17 cellular contexts compared by ENCODE assay signal in genomic region chr2:235324324-235324723, GRCh38.
DNase-seq lines count a peak whose midpoint lies in the region; ATAC-seq and TF ChIP-seq lines count a peak whose summit lies in the region.
"Had no signal": no experiment of that assay in that cellular context is flagged by ENCODE, and none has a peak within 500 bp of the region (broad histone marks: within the 10 kb centered on the region; RNA-seq: fewer than 3 reads in every experiment).

No MANE protein-coding gene starts in this region.

- H3K9ac ChIP-seq in HCT116 (ENCODE audit: low read length) (no peak overlapping the region), mesendoderm (ENCODE audit: low read length) (no peak overlapping the region), trophoblast cell (ENCODE audit: low read length) (no peak overlapping the region)

- TF ChIP-seq RAD21 in HCT116 (IDR thresholded peaks at IDR 0.05; ENCODE audit: low read depth): no peak

- DNase-seq in HCT116 (ENCODE audit: low read depth, low spot score) (no peak), amniotic epithelial cell (ENCODE audit: low read depth) (peak; percentile 21), mesendoderm (peak; percentile 42), trophoblast cell (no peak), NCI-H2196 treated with DMSO at 0.1 percent for 48 hours (lab: John Stamatoyannopoulos, UW; ENCODE audit: unreplicated experiment) (no peak), DMS 273 (lab: John Stamatoyannopoulos, UW; ENCODE audit: unreplicated experiment) (no peak), NCI-H187 (lab: John Stamatoyannopoulos, UW) (no peak)
- DNase-seq: AML-193, DND-41, GF-D8, Karpas-422, NCI-H1436, NCI-H2081, NCI-H226 had no signal

- TF ChIP-seq CTCF in HCT116 (IDR thresholded peaks at IDR 0.05 in 2 of 3, conservative IDR thresholded peaks at IDR 0.05 in 1 of 3; ENCODE audit: borderline replicate concordance in 1 of 3, insufficient read depth in 1 of 3, low read depth in 2 of 3, low read length in 2 of 3): no peak

- H4K12ac ChIP-seq in trophoblast cell (ENCODE audit: low read depth, low read length): no peak overlapping the region

- H3K27ac ChIP-seq in HCT116 (ENCODE audit: low read depth, low read length) (no peak overlapping the region), mesendoderm (ENCODE audit: low read depth, low read length) (no peak overlapping the region), trophoblast cell (ENCODE audit: low read depth, low read length) (no peak overlapping the region)
- H3K27ac ChIP-seq: RWPE1 had no signal

- H3K27me3 ChIP-seq in HCT116 (ENCODE audit: insufficient read depth, low read length) (no peaks in the 10 kb centered on the region), mesendoderm (ENCODE audit: insufficient read depth, low read length, poor library complexity) (no peaks in the 10 kb centered on the region), trophoblast cell (ENCODE audit: insufficient read depth, low read length) (no peaks in the 10 kb centered on the region)

- H3K79me2 ChIP-seq in HCT116 (ENCODE audit: insufficient read depth, low read length) (no peaks in the 10 kb centered on the region), mesendoderm (ENCODE audit: control insufficient read depth, insufficient read depth, low read length) (no peaks in the 10 kb centered on the region), trophoblast cell (ENCODE audit: control insufficient read depth, insufficient read depth, low read length, poor library complexity) (no peaks in the 10 kb centered on the region)

- no peak overlapping the region for H4K91ac ChIP-seq in trophoblast cell (ENCODE audit: low read depth, low read length)

- H3K4ac ChIP-seq in mesendoderm (ENCODE audit: low read depth, low read length) (no peak overlapping the region), trophoblast cell (ENCODE audit: low read depth, low read length) (no peak overlapping the region)

- H2BK15ac ChIP-seq in mesendoderm (replicated peaks; ENCODE audit: low read depth): no peak overlapping the region

- intact Hi-C loops in HCT116 (cut with micrococcal nuclease): no loop called here

- H3K18ac ChIP-seq in mesendoderm (ENCODE audit: low read length) (no peak overlapping the region), trophoblast cell (ENCODE audit: low read length) (no peak overlapping the region)

- RAD21 ChIA-PET in HCT116 (lab: Charles Lee; ENCODE audit: low non-redundant PET in 1 of 2, low total read pairs in 2 of 2, uncharacterized antibody in 2 of 2, unreplicated experiment in 2 of 2): no interaction called here

- H3K56ac ChIP-seq in mesendoderm (ENCODE audit: low read length): no peak overlapping the region

- H3K4me2 ChIP-seq in HCT116 (ENCODE audit: low read length) (peak overlapping the region; percentile 65; the same call in 1 of the 2 replicates), mesendoderm (ENCODE audit: low read length) (no peak overlapping the region), trophoblast cell (ENCODE audit: low read length) (no peak overlapping the region)

- no peak overlapping the region for H3K23ac ChIP-seq in mesendoderm (ENCODE audit: low read length)
- H3K23ac ChIP-seq in trophoblast cell (ENCODE audit: low read length): no peak overlapping the region

- H3K9me3 ChIP-seq in HCT116 (ENCODE audit: control insufficient read depth in 1 of 2, insufficient read depth in 1 of 2, low read depth in 1 of 2, low read length in 2 of 2) (no peaks in the 10 kb centered on the region), trophoblast cell (ENCODE audit: insufficient read depth, low read depth, low read length) (peaks cover 2% of the 10 kb centered on the region)
- H3K9me3 ChIP-seq: Caco-2 had no signal

- peak overlapping the region; percentile 15 for H2BK12ac ChIP-seq in trophoblast cell (ENCODE audit: low read length)

- H3K4me3 ChIP-seq in HCT116 (replicated peaks in 1 of 2; ENCODE audit: low read depth in 1 of 2, low read length in 2 of 2) (no peak overlapping the region), mesendoderm (ENCODE audit: low read length) (no peak overlapping the region), trophoblast cell (ENCODE audit: low read depth, low read length) (no peak overlapping the region)

- H3K4me1 ChIP-seq in HCT116 (ENCODE audit: control insufficient read depth in 1 of 2, insufficient read depth in 2 of 2, low read length in 2 of 2): peaks cover 19 to 37% of the 10 kb centered on the region in 2 experiments
- H3K4me1 ChIP-seq in mesendoderm (ENCODE audit: control insufficient read depth, low read depth, low read length): peaks cover 4% of the 10 kb centered on the region
- peaks cover 12 to 15% of the 10 kb centered on the region in 2 experiments for H3K4me1 ChIP-seq in trophoblast cell (ENCODE audit: control insufficient read depth in 1 of 2, insufficient read depth in 2 of 2, low read length in 2 of 2)

- H2AK5ac ChIP-seq in mesendoderm (ENCODE audit: low read length) (no peak overlapping the region), trophoblast cell (ENCODE audit: low read length) (no peak overlapping the region)

- H4K5ac ChIP-seq in mesendoderm (ENCODE audit: low read length): no peak overlapping the region

- H3K9me2 ChIP-seq in HCT116 (ENCODE audit: insufficient read depth): no peaks in the 10 kb centered on the region

- no peak overlapping the region for H2BK120ac ChIP-seq in mesendoderm (ENCODE audit: low read depth, low read length)
- no peak overlapping the region for H2BK120ac ChIP-seq in trophoblast cell (ENCODE audit: insufficient read depth, low read length, poor library complexity)

- H4K20me1 ChIP-seq in HCT116 (ENCODE audit: insufficient read depth): no peaks in the 10 kb centered on the region

- no peaks in the 10 kb centered on the region for H3K36me3 ChIP-seq in HCT116 (ENCODE audit: control insufficient read depth in 1 of 2, insufficient read depth in 2 of 2, low read length in 2 of 2)
- H3K36me3 ChIP-seq in mesendoderm (ENCODE audit: control insufficient read depth, insufficient read depth, low read length): no peaks in the 10 kb centered on the region
- H3K36me3 ChIP-seq in trophoblast cell (ENCODE audit: control insufficient read depth in 1 of 2, insufficient read depth in 2 of 2, low read length in 2 of 2): no peaks in the 10 kb centered on the region

- H4K8ac ChIP-seq in mesendoderm (ENCODE audit: low read depth, low read length) (no peak overlapping the region), trophoblast cell (ENCODE audit: low read depth, low read length) (no peak overlapping the region)

- TF ChIP-seq POLR2A in HCT116 (IDR thresholded peaks at IDR 0.05; ENCODE audit: borderline replicate concordance, extremely low read depth, insufficient read depth, insufficient read length): no peak

- whole genome bisulfite sequencing in mesendoderm (ENCODE audit: extremely low coverage, insufficient coverage, low lambda C conversion rate): no CpG with 5 or more reads among the region's 9 CpGs
- no CpG with 5 or more reads among the region's 9 CpGs for WGBS in trophoblast cell (ENCODE audit: extremely low coverage, insufficient coverage, insufficient read length)

- peak overlapping the region; percentile 54 for H2AFZ ChIP-seq in HCT116 (ENCODE audit: low read depth, low read length, poor library complexity, severe bottlenecking)
- H2AFZ ChIP-seq in trophoblast cell (ENCODE audit: insufficient read depth, low read length, poor library complexity): no peak overlapping the region

- CTCF ChIA-PET in HCT116 (lab: Charles Lee): no interaction called here

- H3K14ac ChIP-seq in trophoblast cell (ENCODE audit: low read length): no peak overlapping the region

- POLR2A ChIA-PET in HCT116 (lab: Charles Lee): no interaction called here

- H2BK5ac ChIP-seq in mesendoderm (ENCODE audit: low read length): no peak overlapping the region
- H2BK5ac ChIP-seq in trophoblast cell (ENCODE audit: low read depth, low read length, poor library complexity): no peak overlapping the region

- ATAC-seq in HCT116 (no peak), HG03175 (IDR thresholded peaks at IDR 0.05; ENCODE audit: unreplicated experiment) (no peak)

- BruUV-seq in HCT116 (replicated peaks; lab: Mats Ljungman, UMichigan): no TSS peak

- H3K79me1 ChIP-seq in mesendoderm (ENCODE audit: low read length) (no peaks in the 10 kb centered on the region), trophoblast cell (ENCODE audit: low read length) (peaks cover 10% of the 10 kb centered on the region)

TF ChIP-seq in HCT116, 20 proteins besides CTCF, POLR2A, EP300 and RAD21 (continues in another document):
- no peak for TF ChIP-seq FOSL1 (IDR thresholded peaks at IDR 0.05; ENCODE audit: low read depth)
- no peak for TF ChIP-seq ATF3 (IDR thresholded peaks at IDR 0.05)
- TF ChIP-seq, protein P1, sequence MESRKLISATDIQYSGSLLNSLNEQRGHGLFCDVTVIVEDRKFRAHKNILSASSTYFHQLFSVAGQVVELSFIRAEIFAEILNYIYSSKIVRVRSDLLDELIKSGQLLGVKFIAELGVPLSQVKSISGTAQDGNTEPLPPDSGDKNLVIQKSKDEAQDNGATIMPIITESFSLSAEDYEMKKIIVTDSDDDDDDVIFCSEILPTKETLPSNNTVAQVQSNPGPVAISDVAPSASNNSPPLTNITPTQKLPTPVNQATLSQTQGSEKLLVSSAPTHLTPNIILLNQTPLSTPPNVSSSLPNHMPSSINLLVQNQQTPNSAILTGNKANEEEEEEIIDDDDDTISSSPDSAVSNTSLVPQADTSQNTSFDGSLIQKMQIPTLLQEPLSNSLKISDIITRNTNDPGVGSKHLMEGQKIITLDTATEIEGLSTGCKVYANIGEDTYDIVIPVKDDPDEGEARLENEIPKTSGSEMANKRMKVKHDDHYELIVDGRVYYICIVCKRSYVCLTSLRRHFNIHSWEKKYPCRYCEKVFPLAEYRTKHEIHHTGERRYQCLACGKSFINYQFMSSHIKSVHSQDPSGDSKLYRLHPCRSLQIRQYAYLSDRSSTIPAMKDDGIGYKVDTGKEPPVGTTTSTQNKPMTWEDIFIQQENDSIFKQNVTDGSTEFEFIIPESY (IDR thresholded peaks at IDR 0.05; ENCODE audit: extremely low read depth, insufficient replicate concordance, low read length): no peak
- TF ChIP-seq JUND (IDR thresholded peaks at IDR 0.05): no peak
- no peak for TF ChIP-seq CEBPB (IDR thresholded peaks at IDR 0.05; ENCODE audit: low read depth)
- no peak for TF ChIP-seq EGR1 (IDR thresholded peaks at IDR 0.05; ENCODE audit: low read depth)
- TF ChIP-seq EZH2 (IDR thresholded peaks at IDR 0.05): no peak
- TF ChIP-seq SP1 (IDR thresholded peaks at IDR 0.05; ENCODE audit: low read depth): no peak
- TF ChIP-seq EZH2phosphoT487 (IDR thresholded peaks at IDR 0.05; ENCODE audit: borderline replicate concordance): no peak

Comparison
In these comparisons a context has a peak if more than half of its experiments do, and no peak if none do; other contexts are left out.
1. DNase-seq: peak in amniotic epithelial cell (single experiment) and mesendoderm (single experiment); none in HCT116 (single experiment), trophoblast cell (0 of 2), NCI-H2196 treated with DMSO at 0.1 percent for 48 hours (single experiment), DMS 273 (single experiment) and NCI-H187 (0 of 2).